10 cellular contexts compared by ENCODE assay signal in genomic region chr2:128727914-128728313, GRCh38.
DNase-seq lines count a peak whose midpoint lies in the region; ATAC-seq, FAIRE-seq and TF ChIP-seq lines count a peak whose summit lies in the region.
"Had no signal": no experiment of that assay in that cellular context is flagged by ENCODE, and none has a peak within 500 bp of the region (broad histone marks: within the 10 kb centered on the region; RNA-seq: fewer than 3 reads in every experiment).

No MANE protein-coding gene starts in this region.

- H3K4me3 ChIP-seq in keratinocyte (ENCODE audit: control insufficient read depth in 2 of 3, extremely low read depth in 1 of 3, insufficient read depth in 2 of 3, low read depth in 1 of 3, low read length in 3 of 3), result no peak overlapping the region
- H3K4me3 ChIP-seq: skin epidermis had no signal

- dilution Hi-C loops in keratinocyte (cut with MboI; ENCODE audit: extremely low pct_ligation_motif_present, low sequenced_read_pairs), result no loop called here

- no peaks in the 10 kb centered on the region for H3K36me3 Mint-ChIP-seq in endothelial cell (ENCODE audit: low read depth, unreplicated experiment)

- H3K27ac Mint-ChIP-seq in endothelial cell (ENCODE audit: unreplicated experiment), result no peak overlapping the region

- no peaks in the 10 kb centered on the region for H3K4me1 Mint-ChIP-seq in endothelial cell (ENCODE audit: unreplicated experiment)

- no peak overlapping the region for H2AFZ ChIP-seq in keratinocyte (ENCODE audit: control insufficient read depth, low read length)

- no peaks in the 10 kb centered on the region for H3K9me1 ChIP-seq in keratinocyte (ENCODE audit: control insufficient read depth, extremely low read depth, insufficient read depth, low read length)

- H3K9ac ChIP-seq in keratinocyte (ENCODE audit: control insufficient read depth, extremely low read depth, insufficient read depth, low read length), result no peak overlapping the region

- H4K20me1 ChIP-seq in keratinocyte (ENCODE audit: control insufficient read depth, extremely low read depth, insufficient read depth, low read length), result no peaks in the 10 kb centered on the region

- H3K4me3 Mint-ChIP-seq in endothelial cell (ENCODE audit: unreplicated experiment), result no peak overlapping the region

- no peaks in the 10 kb centered on the region for H3K79me2 ChIP-seq in keratinocyte (ENCODE audit: control insufficient read depth, insufficient read depth, low read length)

- no peaks in the 10 kb centered on the region for H3K9me3 Mint-ChIP-seq in endothelial cell (ENCODE audit: unreplicated experiment)

- no peak overlapping the region for H3K27ac ChIP-seq in keratinocyte (ENCODE audit: control insufficient read depth, insufficient read depth, low read length)

- no peaks in the 10 kb centered on the region for H3K9me3 ChIP-seq in keratinocyte (ENCODE audit: control insufficient read depth, low read depth, low read length)

- no peak for TF ChIP-seq CTCF in keratinocyte (optimal IDR thresholded peaks at IDR 0.05 in 1 of 3, IDR thresholded peaks at IDR 0.05 in 1 of 3, conservative IDR thresholded peaks at IDR 0.05 in 1 of 3; ENCODE audit: extremely low read depth in 1 of 3, insufficient read depth in 2 of 3, low read length in 3 of 3)
- TF ChIP-seq CTCF in endothelial cell (IDR thresholded peaks at IDR 0.05; ENCODE audit: unreplicated experiment), result no peak

- DNase-seq in GM04503 (ENCODE audit: low read depth) (peak; percentile 84), NOMO-1 treated with dmso at 0.1 percent for 144 hours (lab: John Stamatoyannopoulos, UW; ENCODE audit: unreplicated experiment) (peak; percentile 84), keratinocyte (ENCODE audit: low read depth, low spot score) (no peak), COLO668 (lab: John Stamatoyannopoulos, UW; ENCODE audit: unreplicated experiment) (no peak), endothelial cell (ENCODE audit: low spot score) (no peak), hippocampal formation (lab: John Stamatoyannopoulos, UW) (no peak)
- DNase-seq in stimulated activated CD4-positive, alpha-beta T cell treated with anti-CD3 and anti-CD28 coated beads, Interleukin-1b, Interleukin-23, amount 100 ng/mL, for 48 hours, result no peak
- DNase-seq: NCI-H1417 treated with DMSO at 0.1 percent for 48 hours had no signal

- ATAC-seq in HG02642 (IDR thresholded peaks at IDR 0.05; ENCODE audit: poor library complexity, unreplicated experiment), result peak; percentile 40

- FAIRE-seq in keratinocyte (lab: Jason Lieb, UNC), result peak; percentile 86

- no peak overlapping the region for H3K4me2 ChIP-seq in keratinocyte (ENCODE audit: control insufficient read depth, extremely low read depth, insufficient read depth, low read depth, low read length)

- H3K27me3 Mint-ChIP-seq in endothelial cell (ENCODE audit: unreplicated experiment), result peaks cover 4% of the 10 kb centered on the region

- H3K27me3 ChIP-seq in keratinocyte (ENCODE audit: control insufficient read depth, extremely low read depth, insufficient read depth, low read length), result peaks cover 3% of the 10 kb centered on the region

- H3K4me1 ChIP-seq in keratinocyte (ENCODE audit: control insufficient read depth, extremely low read depth, insufficient read depth, low read length), result no peaks in the 10 kb centered on the region

- H3K36me3 ChIP-seq in keratinocyte (ENCODE audit: control insufficient read depth in 2 of 2, extremely low read depth in 1 of 2, insufficient read depth in 2 of 2, low read length in 2 of 2), result no peaks in the 10 kb centered on the region

Comparison
In these comparisons a context has a peak if more than half of its experiments do, and no peak if none do; other contexts are left out.
1. DNase-seq: peak in GM04503 (single experiment) and NOMO-1 treated with dmso at 0.1 percent for 144 hours (single experiment); none in keratinocyte (single experiment), COLO668 (single experiment), endothelial cell (single experiment), stimulated activated CD4-positive, alpha-beta T cell treated with anti-CD3 and anti-CD28 coated beads, Interleukin-1b, Interleukin-23, amount 100 ng/mL, for 48 hours (single experiment) and hippocampal formation (0 of 2).